Comparison of ENCODE assay signal across 3 cellular contexts in genomic region chr4:3668825-3669552, GRCh38.
TF ChIP-seq lines count a peak whose summit lies in the region.

No MANE protein-coding gene starts in this region.

TF ChIP-seq in GM23338, 12 proteins besides CTCF, POLR2A, EP300 and RAD21 (continues in another document):
- TF ChIP-seq ETS1 (IDR thresholded peaks at IDR 0.05) = no peak
- no peak for TF ChIP-seq NANOG (IDR thresholded peaks at IDR 0.05; ENCODE audit: borderline replicate concordance)
- no peak for TF ChIP-seq STAT1 (IDR thresholded peaks at IDR 0.05; ENCODE audit: unreplicated experiment)
- TF ChIP-seq ZNF462 (CRISPR knock-in tag; IDR thresholded peaks at IDR 0.05) = no peak
- no peak for TF ChIP-seq JUNB (IDR thresholded peaks at IDR 0.05; ENCODE audit: unreplicated experiment)

TF ChIP-seq in H1, 55 proteins besides CTCF, POLR2A, EP300 and RAD21:
- TF ChIP-seq SRF (IDR thresholded peaks at IDR 0.05; ENCODE audit: low read depth, low read length) (no peak), MAX (IDR thresholded peaks at IDR 0.05) (peak; percentile 22; the same call in 1 of the 2 replicates), CHD1 (IDR thresholded peaks at IDR 0.05; ENCODE audit: low read depth, low read length) (no peak), E2F6 (IDR thresholded peaks at IDR 0.05) (0 out of 2 replicates have a peak, but pooled peaks have one; percentile 21), RNF2 (IDR thresholded peaks at IDR 0.05; ENCODE audit: borderline replicate concordance, low read depth, low read length, missing control alignments, poor library complexity, severe bottlenecking) (no peak)

TF ChIP-seq in HepG2, 621 proteins besides CTCF, POLR2A, EP300 and RAD21:
- TF ChIP-seq CREB3 (CRISPR knock-in tag; IDR thresholded peaks at IDR 0.05) = no peak
- TF ChIP-seq STAG1 (CRISPR knock-in tag; IDR thresholded peaks at IDR 0.05) = 0 out of 2 replicates have a peak, but pooled peaks have one; percentile 11
TF ChIP-seq in HepG2: peak in this region for 1.
